8 cellular contexts compared by ENCODE assay signal in genomic region chr15:83248151-83248851, GRCh38. TPM values are rescaled to one million over a fixed set of nuclear protein-coding genes. Genes with fewer than 3 reads are reported as not detected.
DNase-seq lines count a peak whose midpoint lies in the region; ATAC-seq, FAIRE-seq and TF ChIP-seq lines count a peak whose summit lies in the region.
"Had no signal": no experiment of that assay in that cellular context is flagged by ENCODE, and none has a peak within 500 bp of the region (broad histone marks: within the 10 kb centered on the region; RNA-seq: fewer than 3 reads in every experiment).

No MANE protein-coding gene starts in this region.

- no peaks in the 10 kb centered on the region for H3K36me3 ChIP-seq in GM23338 (ENCODE audit: insufficient read depth)
- H3K36me3 ChIP-seq in K562 (ENCODE audit: control insufficient read depth, insufficient read depth, low read length) = no peaks in the 10 kb centered on the region
- H3K36me3 ChIP-seq in spleen = no peaks in the 10 kb centered on the region

- peak; percentile 84 to 94 for TF ChIP-seq RAD21 in K562 (CRISPR knock-in tag; conservative IDR thresholded peaks at IDR 0.05 in 1 of 2, IDR thresholded peaks at IDR 0.05 in 1 of 2)

- no peaks in the 10 kb centered on the region for H3K9me3 Mint-ChIP-seq in GM23338

- ATAC-seq in GM23338 (peak; percentile 86), K562 (peak; percentile 85), GM21619 (IDR thresholded peaks at IDR 0.05; ENCODE audit: unreplicated experiment) (no peak)

- no peaks in the 10 kb centered on the region for H3K9me2 ChIP-seq in GM23338 (ENCODE audit: insufficient read depth)

- CTCF ChIA-PET in K562 (lab: Yijun Ruan, JAX; ENCODE audit: low intra/inter-chr PET ratio) = interaction anchor here (0.6 to 2.1 kb wide), 7 partner anchors 37 to 1149 kb away, joined by 3 to 12 read pairs (median 3); partner anchors contain the start of gene BTBD1

- no peak overlapping the region for H3K27ac ChIP-seq in GM23338 (ENCODE audit: low read depth)
- no peak overlapping the region for H3K27ac ChIP-seq in K562 (ENCODE audit: extremely low read depth, low read depth, low read length)
- no peak overlapping the region for H3K27ac ChIP-seq in spleen

- WGBS in K562 (ENCODE audit: insufficient coverage, low coverage, missing lambda C conversion rate) = 13% methylated on average over 10 of the region's 10 CpGs
- 26 to 43% (median 36%) methylated on average over 8 to 10 of the region's 10 CpGs for WGBS in spleen, 5 donors

- no peaks in the 10 kb centered on the region for H3K9me3 ChIP-seq in K562 (replicated peaks; ENCODE audit: control insufficient read depth, insufficient read depth, low read depth, low read length)
- no peaks in the 10 kb centered on the region for H3K9me3 ChIP-seq in spleen

- H3K27me3 ChIP-seq in GM23338 (ENCODE audit: insufficient read depth) (no peaks in the 10 kb centered on the region), K562 (ENCODE audit: control insufficient read depth in 2 of 2, insufficient read depth in 2 of 2, low read length in 2 of 2) (peaks cover 3 to 18% of the 10 kb centered on the region in 2 experiments; a peak in 3 of 5 replicates), spleen (replicated peaks in 1 of 7) (peaks cover 0 to 56% (median 14%) of the 10 kb centered on the region in 7 donors)

- H3K4me1 Mint-ChIP-seq in GM23338 = peaks cover 9% of the 10 kb centered on the region
- H3K4me1 Mint-ChIP-seq: activated naive CD8-positive, alpha-beta T cell treated with anti-CD3 and anti-CD28 coated beads, Interleukin-2, amount 10 ng/mL, durations not matched to agents 7 days and 5 days had no signal

- no peak overlapping the region for H3K4me3 Mint-ChIP-seq in GM23338
- H3K4me3 Mint-ChIP-seq: activated naive CD8-positive, alpha-beta T cell treated with anti-CD3 and anti-CD28 coated beads, Interleukin-2, amount 10 ng/mL, durations not matched to agents 7 days and 5 days had no signal

- in situ Hi-C loops in K562 (cut with MboI) = loop anchor here (5.0 kb wide), 1 partner anchor 174 kb away; no protein-coding TSS in a partner anchor

- TF ChIP-seq EP300 in K562 (IDR thresholded peaks at IDR 0.05; ENCODE audit: low read length) = no peak

- H3K4me2 ChIP-seq in GM23338 = no peak overlapping the region
- no peak overlapping the region for H3K4me2 ChIP-seq in K562 (ENCODE audit: insufficient read depth, low read length)

- TF ChIP-seq POLR2A in K562 (conservative IDR thresholded peaks at IDR 0.05) (no peak), spleen (IDR thresholded peaks at IDR 0.05) (no peak)

- peak; percentile 84 to 99 for TF ChIP-seq CTCF in GM23338 (conservative IDR thresholded peaks at IDR 0.05; ENCODE audit: low read depth in 2 of 2)
- TF ChIP-seq CTCF in K562 (IDR thresholded peaks at IDR 0.05 in 2 of 3, conservative IDR thresholded peaks at IDR 0.05 in 1 of 3; ENCODE audit: insufficient read depth in 2 of 3, low read depth in 1 of 3, low read length in 3 of 3) = peak; percentile 71 to 91 (median 85)
- TF ChIP-seq CTCF in spleen (IDR thresholded peaks at IDR 0.05 in 8 of 11, conservative IDR thresholded peaks at IDR 0.05 in 3 of 11) = peak; percentile 65 to 94 (median 89)

- intact Hi-C loops in K562 (cut with micrococcal nuclease) (loop anchor here (1.0 kb wide), 3 partner anchors 132 to 311 kb away; no protein-coding TSS in a partner anchor), spleen (cut with DNase I; ENCODE audit: low total_unique reads) (loop anchor here (5.0 kb wide), 1 partner anchor 309 kb away; no protein-coding TSS in a partner anchor)

- H3K27ac Mint-ChIP-seq in GM23338 = no peak overlapping the region
- H3K27ac Mint-ChIP-seq: activated naive CD8-positive, alpha-beta T cell treated with anti-CD3 and anti-CD28 coated beads, Interleukin-2, amount 10 ng/mL, durations not matched to agents 7 days and 5 days had no signal

- H3K27me3 Mint-ChIP-seq in GM23338 (ENCODE audit: insufficient read depth, low read depth, poor library complexity) = peaks cover 5% of the 10 kb centered on the region

- no peaks in the 10 kb centered on the region for H3K9me1 ChIP-seq in K562 (ENCODE audit: control insufficient read depth, insufficient read depth, low read length)

- peak; percentile 49 for DNase-seq in DMS53 treated with DMSO at 0.1 percent for 48 hours (lab: John Stamatoyannopoulos, UW; ENCODE audit: unreplicated experiment)
- peak; percentile 90 for DNase-seq in GM23338 (ENCODE audit: low spot score)
- DNase-seq in NCI-H226 = peak; percentile 51
- DNase-seq in K562 (ENCODE audit: extremely low read depth in 1 of 4, low spot score in 3 of 4) = peak; percentile 26 to 69 (median 44)
- peak; percentile 64 for DNase-seq in iPS-NIHi7 (ENCODE audit: extremely low spot score)
- no peak for DNase-seq in spleen
- DNase-seq: activated naive CD8-positive, alpha-beta T cell treated with anti-CD3 and anti-CD28 coated beads, Interleukin-2, amount 10 ng/mL, durations not matched to agents 7 days and 5 days had no signal

- H3K9ac ChIP-seq in K562 (ENCODE audit: insufficient read depth in 1 of 2, low read depth in 2 of 2, low read length in 2 of 2) = no peak overlapping the region

- H3K4me1 ChIP-seq in GM23338 (ENCODE audit: insufficient read depth) (peaks cover 10% of the 10 kb centered on the region), K562 (replicated peaks in 1 of 2; ENCODE audit: control insufficient read depth in 2 of 2, insufficient read depth in 2 of 2, low read length in 2 of 2) (no peaks in the 10 kb centered on the region), spleen (peaks cover 0 to 6% (median 0%) of the 10 kb centered on the region in 6 donors)

- H2AFZ ChIP-seq in GM23338 (peak overlapping the region; percentile 4; the same call in 1 of the 2 replicates), K562 (ENCODE audit: low read depth, low read length) (peak overlapping the region; percentile 37; the same call in 1 of the 2 replicates)

- no peaks in the 10 kb centered on the region for H3F3A ChIP-seq in GM23338 (replicated peaks; ENCODE audit: low read depth)

- H3K79me2 ChIP-seq in GM23338 (replicated peaks; ENCODE audit: insufficient read depth) (no peaks in the 10 kb centered on the region), K562 (ENCODE audit: control insufficient read depth, insufficient read depth, low read length) (no peaks in the 10 kb centered on the region)

- no TSS peak for BruUV-seq in K562 (replicated peaks; lab: Mats Ljungman, UMichigan)

- H3K4me3 ChIP-seq in GM23338 = no peak overlapping the region
- no peak overlapping the region for H3K4me3 ChIP-seq in K562
- no peak overlapping the region for H3K4me3 ChIP-seq in spleen

- no peaks in the 10 kb centered on the region for H3K36me3 Mint-ChIP-seq in GM23338 (ENCODE audit: low read depth)
- H3K36me3 Mint-ChIP-seq: activated naive CD8-positive, alpha-beta T cell treated with anti-CD3 and anti-CD28 coated beads, Interleukin-2, amount 10 ng/mL, durations not matched to agents 7 days and 5 days had no signal

- no peaks in the 10 kb centered on the region for H4K20me1 ChIP-seq in GM23338 (replicated peaks; ENCODE audit: insufficient read depth)
- H4K20me1 ChIP-seq in K562 (replicated peaks; ENCODE audit: control insufficient read depth, insufficient read depth, low read length) = no peaks in the 10 kb centered on the region

- POLR2A ChIA-PET in K562 (lab: Yijun Ruan, JAX) = interaction anchor here (0.5 to 1.2 kb wide), 5 partner anchors 9 to 225 kb away, joined by 3 to 5 read pairs (median 3); no protein-coding TSS in a partner anchor

- FAIRE-seq in K562 (lab: Jason Lieb, UNC) = peak; percentile 86

RNA-seq across cellular contexts. Expression of gene BNC1, which starts 36.2 kb away (rescaled TPM):
- total RNA-seq in GM23338 (2014; rRNA removed; shearing (Covaris generic)) = 1.1 and 1.6 TPM in 2 replicates
- 0.26 and 0.28 TPM in 2 replicates for polyA plus RNA-seq in GM23338 (2016; fragmentation: Nextera tagmentation; extraction: Ambion mirVana)
- total RNA-seq in K562 (2011; cell fraction: chromatin; rRNA removed; ENCODE audit: low replicate concordance) = not detected in 2 replicates
- total RNA-seq in K562 (2011; cell fraction: nucleolus; rRNA removed) = not detected in 2 replicates
- not detected in 2 replicates for total RNA-seq in K562 (2011; cell fraction: nucleoplasm; rRNA removed)
- total RNA-seq in K562 (2014; rRNA removed) = not detected in 2 replicates
- not detected in 2 replicates for total RNA-seq in K562 (2014; rRNA removed; fragmentation: Illumina TruSeq; extraction: Trizol)
- total RNA-seq in K562 (2015; rRNA removed; fragmentation: Illumina TruSeq; extraction: Trizol) = not detected in 2 replicates
- not detected in 2 replicates for total RNA-seq in K562 (2021)
- polyA plus RNA-seq in K562 (2011; rRNA removed) = not detected in 2 replicates
- polyA plus RNA-seq in K562 (2011; cell fraction: cytosol; rRNA removed) = not detected in 2 replicates
- not detected in 2 replicates for polyA plus RNA-seq in K562 (2011; cell fraction: nucleus; rRNA removed)
- not detected in 2 replicates for polyA plus RNA-seq in K562 (2012)
- polyA plus RNA-seq in K562 (2014; fragmentation: Illumina TruSeq; extraction: Trizol) = not detected in 2 replicates
- polyA plus RNA-seq in K562 (2014; fragmentation: Nextera tagmentation; extraction: Ambion mirVana) = not detected
- polyA plus RNA-seq in K562 (2014; rRNA removed) = not detected in 2 replicates
- polyA minus RNA-seq in K562 (2011; rRNA and poly(A)+ RNA removed) = not detected in 2 replicates
- polyA minus RNA-seq in K562 (2011; cell fraction: cytosol; rRNA and poly(A)+ RNA removed) = not detected in 2 replicates
- not detected in 2 replicates for polyA minus RNA-seq in K562 (2011; cell fraction: nucleus; rRNA and poly(A)+ RNA removed)
- under 1 TPM in 5 of 7 donors, not detected in 2; 0.13 to 0.41 (median 0.29) TPM for total RNA-seq in spleen
- under 1 TPM; 0.02 to 0.06 (median 0.03) TPM for polyA plus RNA-seq in spleen
- total RNA-seq: activated naive CD8-positive, alpha-beta T cell treated with anti-CD3 and anti-CD28 coated beads, Interleukin-2, amount 10 ng/mL, durations not matched to agents 7 days and 5 days had no signal

RNA-seq across cellular contexts. Expression of gene HDGFL3, which starts 40.7 kb away (rescaled TPM):
- 67.1 and 68.6 TPM in 2 replicates for total RNA-seq in GM23338 (2014; rRNA removed; shearing (Covaris generic))
- 131 and 135 TPM in 2 replicates for polyA plus RNA-seq in GM23338 (2016; fragmentation: Nextera tagmentation; extraction: Ambion mirVana)
- total RNA-seq in K562 (2011; cell fraction: chromatin; rRNA removed; ENCODE audit: low replicate concordance) = 5.1 and 15.8 TPM in 2 replicates
- 2.6 and 3.2 TPM in 2 replicates for total RNA-seq in K562 (2011; cell fraction: nucleolus; rRNA removed)
- 4.5 and 7.9 TPM in 2 replicates for total RNA-seq in K562 (2011; cell fraction: nucleoplasm; rRNA removed)
- 30.2 and 31.4 TPM in 2 replicates for total RNA-seq in K562 (2014; rRNA removed)
- total RNA-seq in K562 (2014; rRNA removed; fragmentation: Illumina TruSeq; extraction: Trizol) = 41.1 and 46.3 TPM in 2 replicates
- total RNA-seq in K562 (2015; rRNA removed; fragmentation: Illumina TruSeq; extraction: Trizol) = 39.5 and 41.0 TPM in 2 replicates
- total RNA-seq in K562 (2021) = 33.6 and 37.6 TPM in 2 replicates
- 6.8 and 10.9 TPM in 2 replicates for polyA plus RNA-seq in K562 (2011; rRNA removed)
- polyA plus RNA-seq in K562 (2011; cell fraction: cytosol; rRNA removed) = 0.24 and 2.7 TPM in 2 replicates
- 0.82 and 4.2 TPM in 2 replicates for polyA plus RNA-seq in K562 (2011; cell fraction: nucleus; rRNA removed)
- polyA plus RNA-seq in K562 (2012) = 21.3 and 25.2 TPM in 2 replicates
- 34.4 and 42.0 TPM in 2 replicates for polyA plus RNA-seq in K562 (2014; fragmentation: Illumina TruSeq; extraction: Trizol)
- 1 to 10 TPM; 6.7 to 7.5 TPM for polyA plus RNA-seq in K562 (2014; fragmentation: Nextera tagmentation; extraction: Ambion mirVana)
- polyA plus RNA-seq in K562 (2014; rRNA removed) = 16.8 and 27.7 TPM in 2 replicates
- polyA minus RNA-seq in K562 (2011; rRNA and poly(A)+ RNA removed) = 4.3 and 13.1 TPM in 2 replicates
- polyA minus RNA-seq in K562 (2011; cell fraction: cytosol; rRNA and poly(A)+ RNA removed) = 7.0 and 7.6 TPM in 2 replicates
- polyA minus RNA-seq in K562 (2011; cell fraction: nucleus; rRNA and poly(A)+ RNA removed) = 0.54 and 6.2 TPM in 2 replicates
- total RNA-seq in spleen = 10 to 100 TPM; 16.8 to 35.1 (median 22.8) TPM
- 1 to 10 TPM; 4.6 to 8.3 (median 5.0) TPM for polyA plus RNA-seq in spleen
